ENCODE assay signal across 8 cellular contexts in genomic region chr20:46400253-46400652, GRCh38. TPM values are rescaled to one million over a fixed set of nuclear protein-coding genes. Genes with fewer than 3 reads are reported as not detected.
DNase-seq lines count a peak whose midpoint lies in the region; ATAC-seq and TF ChIP-seq lines count a peak whose summit lies in the region.

No MANE protein-coding gene starts in this region.

- 10 to 16% methylated on average over 4 of the region's 4 CpGs for WGBS in GM23248 (ENCODE audit: low coverage in 1 of 2, low lambda C conversion rate in 2 of 2, missing lambda C conversion rate in 2 of 2), 2 experiments

- TF ChIP-seq POLR2A in gastrocnemius medialis (IDR thresholded peaks at IDR 0.05) = peak; percentile 33 to 55

- no peaks in the 10 kb centered on the region for H3K9me2 ChIP-seq in GM23248 (ENCODE audit: insufficient read depth)

- TF ChIP-seq CTCF in VCaP (conservative IDR thresholded peaks at IDR 0.05) (no peak), foreskin keratinocyte (conservative IDR thresholded peaks at IDR 0.05) (no peak), gastrocnemius medialis (IDR thresholded peaks at IDR 0.05 in 4 of 5, conservative IDR thresholded peaks at IDR 0.05 in 1 of 5) (no peak)

- in situ Hi-C loops in GM23248 (cut with MboI) = no loop called here
- in situ Hi-C loops in gastrocnemius medialis (cut with MboI; ENCODE audit: low sequenced_read_pairs in 4 of 4) = no loop called here
- in situ Hi-C loops in HAP-1 (cut with MboI; ENCODE audit: low sequenced_read_pairs) = no loop called here

- peak overlapping the region; percentile 89 for H3K4me2 ChIP-seq in GM23248 (ENCODE audit: unreplicated experiment)

- peak; percentile 86 for DNase-seq in GM23248
- DNase-seq in foreskin keratinocyte = no peak
- peak; percentile 24 to 60 for DNase-seq in gastrocnemius medialis
- DNase-seq in stimulated activated CD4-positive, alpha-beta T cell treated with anti-CD3 and anti-CD28 coated beads, Interleukin-2, amount 100 ng/mL, for 48 hours = no peak
- DNase-seq in stimulated activated CD8-positive, alpha-beta memory T cell treated with anti-CD3 and anti-CD28 coated beads, Interleukin-4, amount 100 ng/mL, for 48 hours = no peak
- no peak for DNase-seq in HAP-1 (ENCODE audit: low spot score in 2 of 2)
- DNase-seq in occipital lobe (lab: John Stamatoyannopoulos, UW) = no peak

- peak overlapping the region; percentile 69 for H3K9ac ChIP-seq in GM23248

- peak overlapping the region; percentile 55 for H2AFZ ChIP-seq in GM23248

- H3K27me3 ChIP-seq in GM23248 (replicated peaks; ENCODE audit: insufficient read depth) (no peaks in the 10 kb centered on the region), foreskin keratinocyte (no peaks in the 10 kb centered on the region), gastrocnemius medialis (no peaks in the 10 kb centered on the region), HAP-1 (ENCODE audit: low read depth) (no peaks in the 10 kb centered on the region)

- H3F3A ChIP-seq in GM23248 (ENCODE audit: insufficient read depth) = peaks cover 44% of the 10 kb centered on the region

- H3K4me3 ChIP-seq in GM23248 = peak overlapping the region; percentile 62
- H3K4me3 ChIP-seq in gastrocnemius medialis = peak overlapping the region; percentile 11 to 21 (median 16)
- no peak overlapping the region for H3K4me3 ChIP-seq in HAP-1

- H3K9me3 ChIP-seq in GM23248 (ENCODE audit: low read depth) = no peaks in the 10 kb centered on the region
- no peaks in the 10 kb centered on the region for H3K9me3 ChIP-seq in gastrocnemius medialis
- H3K9me3 ChIP-seq in HAP-1 = no peaks in the 10 kb centered on the region

- H3K79me2 ChIP-seq in GM23248 (ENCODE audit: insufficient read depth) = peaks cover 90% of the 10 kb centered on the region

- H3K4me1 ChIP-seq in GM23248 (ENCODE audit: insufficient read depth) (peaks cover 48% of the 10 kb centered on the region), foreskin keratinocyte (peaks cover 12% of the 10 kb centered on the region), gastrocnemius medialis (peaks cover 65 to 67% of the 10 kb centered on the region in 2 donors), HAP-1 (peaks cover 8% of the 10 kb centered on the region)

- no peaks in the 10 kb centered on the region for H4K20me1 ChIP-seq in GM23248 (ENCODE audit: insufficient read depth)

- intact Hi-C loops in gastrocnemius medialis (cut with DNase I; ENCODE audit: low total_unique reads) = loop anchor here (5.0 kb wide), 3 partner anchors 428 to 1433 kb away; partner anchors contain the start of genes STK4 and ZNF335

- H3K27ac ChIP-seq in GM23248 = peak overlapping the region; percentile 84
- peak overlapping the region; percentile 99 for H3K27ac ChIP-seq in VCaP
- H3K27ac ChIP-seq in foreskin keratinocyte = no peak overlapping the region
- peak overlapping the region; percentile 80 to 93 (median 85) for H3K27ac ChIP-seq in gastrocnemius medialis

- H3K36me3 ChIP-seq in GM23248 (ENCODE audit: low read depth) = no peaks in the 10 kb centered on the region
- peaks cover 0 to 22% of the 10 kb centered on the region in 2 donors for H3K36me3 ChIP-seq in gastrocnemius medialis
- peaks cover 14% of the 10 kb centered on the region for H3K36me3 ChIP-seq in HAP-1 (replicated peaks)

- ATAC-seq in foreskin keratinocyte (peak; percentile 31), gastrocnemius medialis (peak; percentile 95 to 98)

RNA-seq across cellular contexts. Expression of gene ELMO2, which starts 6.2 kb away (rescaled TPM):
- total RNA-seq in GM23248 (2014; rRNA removed; shearing (Covaris generic)) = 51.1 and 57.9 TPM in 2 replicates
- 38.4 and 41.5 TPM in 2 replicates for polyA plus RNA-seq in GM23248 (2016; fragmentation: Nextera tagmentation; extraction: Ambion mirVana)
- total RNA-seq in foreskin keratinocyte = 28.6 and 30.5 TPM in 2 replicates
- polyA plus RNA-seq in foreskin keratinocyte = 17.2 and 18.6 TPM in 2 replicates
- total RNA-seq in gastrocnemius medialis = 10 to 100 TPM; 47.6 to 67.5 (median 53.6) TPM
- total RNA-seq in occipital lobe = 55.1 TPM

Comparison
In these comparisons a context has a peak if more than half of its experiments do, and no peak if none do; other contexts are left out.
1. DNase-seq: peak in GM23248 (single experiment) and gastrocnemius medialis (2 of 2); none in foreskin keratinocyte (0 of 2), stimulated activated CD4-positive, alpha-beta T cell treated with anti-CD3 and anti-CD28 coated beads, Interleukin-2, amount 100 ng/mL, for 48 hours (0 of 2), stimulated activated CD8-positive, alpha-beta memory T cell treated with anti-CD3 and anti-CD28 coated beads, Interleukin-4, amount 100 ng/mL, for 48 hours (single experiment), HAP-1 (0 of 2) and occipital lobe (single experiment).